In the genomic region with DNA sequence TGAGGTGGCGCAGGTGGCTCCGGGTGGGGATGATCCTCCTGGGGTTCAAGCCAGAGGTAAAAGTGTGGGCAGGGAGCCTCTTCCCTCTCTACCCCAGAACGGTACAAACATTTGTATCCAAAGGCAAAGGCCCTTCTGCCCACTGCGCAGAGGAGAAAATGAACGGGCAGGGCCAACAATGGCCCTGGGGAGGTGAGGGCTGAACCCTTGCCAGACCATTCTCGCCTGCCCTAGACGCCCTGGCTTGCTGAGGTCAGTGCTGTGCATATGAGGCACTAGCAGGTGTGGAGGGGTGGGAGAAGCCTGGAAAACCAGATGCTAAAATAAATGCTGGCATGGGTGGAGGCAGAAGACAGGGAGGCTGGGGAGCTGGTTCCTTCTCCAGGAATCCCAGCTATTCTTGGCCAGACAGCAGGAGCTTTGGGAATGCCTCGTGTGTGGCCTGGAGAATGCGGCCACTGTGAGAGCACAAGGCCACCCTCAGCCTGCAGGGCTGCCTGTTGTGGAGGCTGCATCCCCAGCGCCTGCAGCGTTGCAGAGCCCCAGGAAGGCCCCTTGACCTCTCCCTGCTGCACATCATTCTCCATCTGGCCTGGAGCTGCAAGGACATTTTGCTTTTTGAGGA, we compare ENCODE assay signal across 2 cellular contexts.
TF ChIP-seq lines count a peak whose summit lies in the region.

No MANE protein-coding gene starts in this region.

TF ChIP-seq in SK-N-SH, 30 proteins besides CTCF, POLR2A, EP300 and RAD21 (continued from another document):
- TF ChIP-seq, protein P1, sequence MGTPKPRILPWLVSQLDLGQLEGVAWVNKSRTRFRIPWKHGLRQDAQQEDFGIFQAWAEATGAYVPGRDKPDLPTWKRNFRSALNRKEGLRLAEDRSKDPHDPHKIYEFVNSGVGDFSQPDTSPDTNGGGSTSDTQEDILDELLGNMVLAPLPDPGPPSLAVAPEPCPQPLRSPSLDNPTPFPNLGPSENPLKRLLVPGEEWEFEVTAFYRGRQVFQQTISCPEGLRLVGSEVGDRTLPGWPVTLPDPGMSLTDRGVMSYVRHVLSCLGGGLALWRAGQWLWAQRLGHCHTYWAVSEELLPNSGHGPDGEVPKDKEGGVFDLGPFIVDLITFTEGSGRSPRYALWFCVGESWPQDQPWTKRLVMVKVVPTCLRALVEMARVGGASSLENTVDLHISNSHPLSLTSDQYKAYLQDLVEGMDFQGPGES (IDR thresholded peaks at IDR 0.05; ENCODE audit: low read depth, low read length): no peak
- TF ChIP-seq RCOR1 (IDR thresholded peaks at IDR 0.05; ENCODE audit: low read length): no peak
- no peak for TF ChIP-seq POLR2AphosphoS5 (IDR thresholded peaks at IDR 0.05; ENCODE audit: low read depth, low read length)
- TF ChIP-seq JUND (IDR thresholded peaks at IDR 0.05): no peak
- no peak for TF ChIP-seq NFIC (IDR thresholded peaks at IDR 0.05; ENCODE audit: borderline replicate concordance)
- TF ChIP-seq CHD2 (IDR thresholded peaks at IDR 0.05; ENCODE audit: low read length, partially characterized antibody): no peak
- TF ChIP-seq ZBTB33 (IDR thresholded peaks at IDR 0.05; ENCODE audit: borderline replicate concordance, low read depth): no peak
TF ChIP-seq in SK-N-SH: peak in this region for 0.

TF ChIP-seq in SK-N-SH treated with all-trans-retinoic acid at 6 μM for 48 hours, 23 proteins besides CTCF, POLR2A, EP300 and RAD21 (continued from another document):
- TF ChIP-seq CSRNP3 (CRISPR knock-in tag; IDR thresholded peaks at IDR 0.05): no peak
- TF ChIP-seq, protein P2, sequence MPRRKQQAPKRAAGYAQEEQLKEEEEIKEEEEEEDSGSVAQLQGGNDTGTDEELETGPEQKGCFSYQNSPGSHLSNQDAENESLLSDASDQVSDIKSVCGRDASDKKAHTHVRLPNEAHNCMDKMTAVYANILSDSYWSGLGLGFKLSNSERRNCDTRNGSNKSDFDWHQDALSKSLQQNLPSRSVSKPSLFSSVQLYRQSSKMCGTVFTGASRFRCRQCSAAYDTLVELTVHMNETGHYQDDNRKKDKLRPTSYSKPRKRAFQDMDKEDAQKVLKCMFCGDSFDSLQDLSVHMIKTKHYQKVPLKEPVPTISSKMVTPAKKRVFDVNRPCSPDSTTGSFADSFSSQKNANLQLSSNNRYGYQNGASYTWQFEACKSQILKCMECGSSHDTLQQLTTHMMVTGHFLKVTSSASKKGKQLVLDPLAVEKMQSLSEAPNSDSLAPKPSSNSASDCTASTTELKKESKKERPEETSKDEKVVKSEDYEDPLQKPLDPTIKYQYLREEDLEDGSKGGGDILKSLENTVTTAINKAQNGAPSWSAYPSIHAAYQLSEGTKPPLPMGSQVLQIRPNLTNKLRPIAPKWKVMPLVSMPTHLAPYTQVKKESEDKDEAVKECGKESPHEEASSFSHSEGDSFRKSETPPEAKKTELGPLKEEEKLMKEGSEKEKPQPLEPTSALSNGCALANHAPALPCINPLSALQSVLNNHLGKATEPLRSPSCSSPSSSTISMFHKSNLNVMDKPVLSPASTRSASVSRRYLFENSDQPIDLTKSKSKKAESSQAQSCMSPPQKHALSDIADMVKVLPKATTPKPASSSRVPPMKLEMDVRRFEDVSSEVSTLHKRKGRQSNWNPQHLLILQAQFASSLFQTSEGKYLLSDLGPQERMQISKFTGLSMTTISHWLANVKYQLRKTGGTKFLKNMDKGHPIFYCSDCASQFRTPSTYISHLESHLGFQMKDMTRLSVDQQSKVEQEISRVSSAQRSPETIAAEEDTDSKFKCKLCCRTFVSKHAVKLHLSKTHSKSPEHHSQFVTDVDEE (CRISPR knock-in tag; IDR thresholded peaks at IDR 0.05): no peak
- no peak for TF ChIP-seq SNAI2 (CRISPR knock-in tag; IDR thresholded peaks at IDR 0.05)
- TF ChIP-seq, protein P3, sequence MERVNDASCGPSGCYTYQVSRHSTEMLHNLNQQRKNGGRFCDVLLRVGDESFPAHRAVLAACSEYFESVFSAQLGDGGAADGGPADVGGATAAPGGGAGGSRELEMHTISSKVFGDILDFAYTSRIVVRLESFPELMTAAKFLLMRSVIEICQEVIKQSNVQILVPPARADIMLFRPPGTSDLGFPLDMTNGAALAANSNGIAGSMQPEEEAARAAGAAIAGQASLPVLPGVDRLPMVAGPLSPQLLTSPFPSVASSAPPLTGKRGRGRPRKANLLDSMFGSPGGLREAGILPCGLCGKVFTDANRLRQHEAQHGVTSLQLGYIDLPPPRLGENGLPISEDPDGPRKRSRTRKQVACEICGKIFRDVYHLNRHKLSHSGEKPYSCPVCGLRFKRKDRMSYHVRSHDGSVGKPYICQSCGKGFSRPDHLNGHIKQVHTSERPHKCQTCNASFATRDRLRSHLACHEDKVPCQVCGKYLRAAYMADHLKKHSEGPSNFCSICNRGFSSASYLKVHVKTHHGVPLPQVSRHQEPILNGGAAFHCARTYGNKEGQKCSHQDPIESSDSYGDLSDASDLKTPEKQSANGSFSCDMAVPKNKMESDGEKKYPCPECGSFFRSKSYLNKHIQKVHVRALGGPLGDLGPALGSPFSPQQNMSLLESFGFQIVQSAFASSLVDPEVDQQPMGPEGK (CRISPR knock-in tag; IDR thresholded peaks at IDR 0.05; ENCODE audit: borderline replicate concordance): no peak
- no peak for TF ChIP-seq TOX (CRISPR knock-in tag; IDR thresholded peaks at IDR 0.05; ENCODE audit: borderline replicate concordance)
- TF ChIP-seq ZNF70 (CRISPR knock-in tag; IDR thresholded peaks at IDR 0.05): no peak
- TF ChIP-seq TCF4 (CRISPR knock-in tag; IDR thresholded peaks at IDR 0.05; ENCODE audit: borderline replicate concordance): no peak
- no peak for TF ChIP-seq ISL1 (CRISPR knock-in tag; IDR thresholded peaks at IDR 0.05)
- no peak for TF ChIP-seq BACH2 (CRISPR knock-in tag; IDR thresholded peaks at IDR 0.05; ENCODE audit: borderline replicate concordance)
- TF ChIP-seq CREB5 (CRISPR knock-in tag; IDR thresholded peaks at IDR 0.05; ENCODE audit: low read depth): no peak
- TF ChIP-seq ZFP3 (CRISPR knock-in tag; IDR thresholded peaks at IDR 0.05): no peak
- no peak for TF ChIP-seq ZC3H10 (CRISPR knock-in tag; IDR thresholded peaks at IDR 0.05)
